16 cellular contexts compared by ENCODE assay signal in the genomic region with DNA sequence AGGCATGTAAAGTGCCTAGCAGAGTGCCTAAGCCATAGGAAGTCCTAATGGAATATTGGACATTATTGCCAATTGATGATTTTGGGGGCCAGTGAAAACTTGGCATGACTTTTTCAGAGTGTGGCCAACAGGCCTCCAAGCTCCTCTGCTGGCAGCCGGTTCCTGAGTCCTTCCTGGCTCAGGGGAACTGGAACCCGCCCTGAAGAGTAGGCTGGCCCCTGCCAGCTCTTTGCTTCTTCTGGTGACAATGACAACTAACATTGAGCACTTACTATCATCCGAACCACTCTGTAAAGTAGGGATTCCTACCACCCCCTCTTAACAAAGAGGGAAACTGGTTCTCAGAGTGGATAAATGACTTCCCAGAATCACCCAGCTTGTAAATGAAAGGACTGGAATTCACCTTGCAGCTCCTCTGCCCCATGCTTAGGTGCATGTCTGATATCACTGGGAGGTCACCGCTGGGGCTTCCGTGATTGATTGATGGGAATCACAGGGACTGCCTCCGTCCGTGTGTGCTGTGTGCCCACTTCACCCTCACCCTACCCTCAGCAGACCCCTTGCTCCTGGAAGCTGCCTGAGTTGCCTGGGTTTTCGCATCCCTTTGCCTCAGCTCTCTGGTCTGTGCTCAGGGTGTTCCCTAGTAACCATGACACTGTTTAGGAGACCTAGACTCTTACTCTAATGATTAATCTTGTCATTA. TPM values are rescaled to one million over a fixed set of nuclear protein-coding genes. Genes with fewer than 3 reads are reported as not detected.
DNase-seq lines count a peak whose midpoint lies in the region; ATAC-seq and TF ChIP-seq lines count a peak whose summit lies in the region.
"Had no signal": no experiment of that assay in that cellular context is flagged by ENCODE, and none has a peak within 500 bp of the region (broad histone marks: within the 10 kb centered on the region; RNA-seq: fewer than 3 reads in every experiment).

No MANE protein-coding gene starts in this region.

- no peak overlapping the region for H3K4me3 ChIP-seq in Panc1 (ENCODE audit: low read depth in 2 of 2, low read length in 2 of 2)
- H3K4me3 ChIP-seq: lung had no signal

- intact Hi-C loops in Calu3 (cut with micrococcal nuclease; ENCODE audit: unreplicated experiment), result loop anchor here (5.0 kb wide), 2 partner anchors 37 to 38 kb away; no protein-coding TSS in a partner anchor
- intact Hi-C loops in Panc1 (cut with micrococcal nuclease; ENCODE audit: unreplicated experiment), result no loop called here
- intact Hi-C loops in CD4-positive, alpha-beta T cell (cut with DNase I, micrococcal nuclease), result no loop called here

- CTCF ChIA-PET in Calu3 (lab: Charles Lee), result interaction anchor here (1.2 kb wide), 1 partner anchor 14 kb away, joined by 4 read pairs; no protein-coding TSS in a partner anchor
- CTCF ChIA-PET in Panc1 (lab: Charles Lee), result no interaction called here
- CTCF ChIA-PET in CD4-positive, alpha-beta T cell (lab: Charles Lee), result no interaction called here

- no peaks in the 10 kb centered on the region for H3K36me3 ChIP-seq in Panc1 (ENCODE audit: control insufficient read depth, insufficient read depth, low read length)

- in situ Hi-C loops in Panc1 (cut with HindIII; ENCODE audit: low pct_unique_long_range_greater_than_20kb, low sequenced_read_pairs), result no loop called here

- H3K9me3 ChIP-seq in Panc1 (ENCODE audit: control insufficient read depth, insufficient read depth, low read depth, low read length), result no peaks in the 10 kb centered on the region
- H3K9me3 ChIP-seq in CD4-positive, alpha-beta T cell (ENCODE audit: control insufficient read depth, low read length), result no peaks in the 10 kb centered on the region

- POLR2A ChIA-PET in Panc1 (lab: Charles Lee), result no interaction called here
- POLR2A ChIA-PET in CD4-positive, alpha-beta T cell (lab: Charles Lee), result no interaction called here

- BruUV-seq in Calu3 (replicated peaks; lab: Mats Ljungman, UMichigan) (no TSS peak), Panc1 (replicated peaks; lab: Mats Ljungman, UMichigan) (no TSS peak)

- DNase-seq in Calu3 (no peak), Panc1 (ENCODE audit: low read depth, low spot score) (no peak), foreskin keratinocyte (no peak), neural crest cell (ENCODE audit: low read depth, low spot score) (no peak), NCI-H1092 (lab: John Stamatoyannopoulos, UW) (no peak), Ammon's horn (ENCODE audit: low spot score) (no peak)
- DNase-seq in CD4-positive, alpha-beta T cell, result no peak
- DNase-seq: activated CD4-positive, alpha-beta T cell treated with anti-CD3 and anti-CD28 coated beads, Interleukin-2, amount 10 ng/mL, durations not matched to agents 7 days and 5 days; activated naive CD8-positive, alpha-beta T cell treated with anti-CD3 and anti-CD28 coated beads, Interleukin-2, amount 10 ng/mL, durations not matched to agents 7 days and 5 days; COR-L47; effector CD8-positive, alpha-beta T cell; naive thymus-derived CD4-positive, alpha-beta T cell; NCI-H2029 had no signal

- H3K36me3 Mint-ChIP-seq in Calu3 (ENCODE audit: insufficient read depth, unreplicated experiment) (peaks cover 18% of the 10 kb centered on the region), neural crest cell (ENCODE audit: low read depth) (peaks cover 27% of the 10 kb centered on the region)
- H3K36me3 Mint-ChIP-seq in CD4-positive, alpha-beta T cell (ENCODE audit: low read depth), result no peaks in the 10 kb centered on the region
- H3K36me3 Mint-ChIP-seq: activated naive CD8-positive, alpha-beta T cell treated with anti-CD3 and anti-CD28 coated beads, Interleukin-2, amount 10 ng/mL, durations not matched to agents 7 days and 5 days; IgD-negative memory B cell; naive thymus-derived CD4-positive, alpha-beta T cell had no signal

- H3K4me1 Mint-ChIP-seq in Calu3 (ENCODE audit: low read depth, unreplicated experiment) (peaks cover 39% of the 10 kb centered on the region), neural crest cell (peaks cover 20% of the 10 kb centered on the region)
- H3K4me1 Mint-ChIP-seq in CD4-positive, alpha-beta T cell (ENCODE audit: low read depth), result no peaks in the 10 kb centered on the region
- H3K4me1 Mint-ChIP-seq: IgD-negative memory B cell had no signal

- no peaks in the 10 kb centered on the region for H3K27me3 ChIP-seq in Panc1 (ENCODE audit: control insufficient read depth, insufficient read depth, low read length)
- H3K27me3 ChIP-seq in foreskin keratinocyte, result no peaks in the 10 kb centered on the region
- H3K27me3 ChIP-seq in CD4-positive, alpha-beta T cell (ENCODE audit: control insufficient read depth, insufficient read depth, low read length), result peaks cover 12% of the 10 kb centered on the region

- H3K27me3 Mint-ChIP-seq in Calu3 (ENCODE audit: unreplicated experiment), result no peaks in the 10 kb centered on the region
- H3K27me3 Mint-ChIP-seq in neural crest cell (ENCODE audit: low read depth), result no peaks in the 10 kb centered on the region
- H3K27me3 Mint-ChIP-seq in CD4-positive, alpha-beta T cell, result no peaks in the 10 kb centered on the region

- H3K9me3 Mint-ChIP-seq in Calu3 (ENCODE audit: low read depth, unreplicated experiment), result no peaks in the 10 kb centered on the region
- peaks cover 4% of the 10 kb centered on the region for H3K9me3 Mint-ChIP-seq in neural crest cell
- peaks cover 2% of the 10 kb centered on the region for H3K9me3 Mint-ChIP-seq in CD4-positive, alpha-beta T cell
- H3K9me3 Mint-ChIP-seq: activated CD4-positive, alpha-beta T cell treated with anti-CD3 and anti-CD28 coated beads, Interleukin-2, amount 10 ng/mL, durations not matched to agents 7 days and 5 days; activated naive CD8-positive, alpha-beta T cell treated with anti-CD3 and anti-CD28 coated beads, Interleukin-2, amount 10 ng/mL, durations not matched to agents 7 days and 5 days; IgD-negative memory B cell; naive thymus-derived CD4-positive, alpha-beta T cell had no signal

- ATAC-seq in Panc1, result 0 out of 2 replicates have a peak, but pooled peaks have one; percentile 34
- ATAC-seq in foreskin keratinocyte, result peak; percentile 1
- no peak for ATAC-seq in CD4-positive, alpha-beta T cell (ENCODE audit: poor library complexity)
- no peak for ATAC-seq in GM21367 (IDR thresholded peaks at IDR 0.05; ENCODE audit: unreplicated experiment)
- ATAC-seq: naive thymus-derived CD4-positive, alpha-beta T cell had no signal

- no peaks in the 10 kb centered on the region for H3K4me1 ChIP-seq in Panc1 (ENCODE audit: control insufficient read depth, insufficient read depth, low read length)
- H3K4me1 ChIP-seq in foreskin keratinocyte, result peaks cover 23% of the 10 kb centered on the region

- H3K4me3 Mint-ChIP-seq in Calu3 (ENCODE audit: low read depth, unreplicated experiment) (no peak overlapping the region), neural crest cell (no peak overlapping the region)
- H3K4me3 Mint-ChIP-seq in CD4-positive, alpha-beta T cell, result no peak overlapping the region
- H3K4me3 Mint-ChIP-seq: activated CD4-positive, alpha-beta T cell treated with anti-CD3 and anti-CD28 coated beads, Interleukin-2, amount 10 ng/mL, durations not matched to agents 7 days and 5 days; activated naive CD8-positive, alpha-beta T cell treated with anti-CD3 and anti-CD28 coated beads, Interleukin-2, amount 10 ng/mL, durations not matched to agents 7 days and 5 days; IgD-negative memory B cell; naive thymus-derived CD4-positive, alpha-beta T cell had no signal

- no peak overlapping the region for H3K27ac ChIP-seq in Panc1 (ENCODE audit: low read length)
- H3K27ac ChIP-seq in foreskin keratinocyte, result peak overlapping the region; percentile 94
- H3K27ac ChIP-seq in CD4-positive, alpha-beta T cell (ENCODE audit: low read depth, low read length), result no peak overlapping the region

- no peak for TF ChIP-seq CTCF in Calu3 (IDR thresholded peaks at IDR 0.05; ENCODE audit: unreplicated experiment)
- TF ChIP-seq CTCF in Panc1 (IDR thresholded peaks at IDR 0.05), result no peak
- TF ChIP-seq CTCF in foreskin keratinocyte (conservative IDR thresholded peaks at IDR 0.05), result no peak
- TF ChIP-seq CTCF in neural crest cell (conservative IDR thresholded peaks at IDR 0.05), result no peak
- no peak for TF ChIP-seq CTCF in CD4-positive, alpha-beta T cell (IDR thresholded peaks at IDR 0.05)

- H3K27ac Mint-ChIP-seq in Calu3 (ENCODE audit: unreplicated experiment), result peak overlapping the region; percentile 47
- H3K27ac Mint-ChIP-seq in neural crest cell (ENCODE audit: unreplicated experiment), result peak overlapping the region; percentile 24
- no peak overlapping the region for H3K27ac Mint-ChIP-seq in CD4-positive, alpha-beta T cell
- H3K27ac Mint-ChIP-seq: activated CD4-positive, alpha-beta T cell treated with anti-CD3 and anti-CD28 coated beads, Interleukin-2, amount 10 ng/mL, durations not matched to agents 7 days and 5 days; activated naive CD8-positive, alpha-beta T cell treated with anti-CD3 and anti-CD28 coated beads, Interleukin-2, amount 10 ng/mL, durations not matched to agents 7 days and 5 days; IgD-negative memory B cell; naive thymus-derived CD4-positive, alpha-beta T cell had no signal

RNA-seq across cellular contexts. Expression of a gene that starts 50.6 kb away (rescaled TPM):
- total RNA-seq in Calu3 (2022) (24.3 and 38.3 TPM in 2 replicates), Panc1 (2021; ENCODE audit: unreplicated experiment) (0.54 TPM), foreskin keratinocyte (0.78 and 0.81 TPM in 2 replicates), neural crest cell (74.8 and 76.1 TPM in 2 replicates)
- 0.85 TPM for polyA plus RNA-seq in Panc1 (2012; ENCODE audit: insufficient read length)
- 0.28 and 0.31 TPM in 2 replicates for polyA plus RNA-seq in foreskin keratinocyte
- not detected for total RNA-seq in CD4-positive, alpha-beta T cell
- total RNA-seq: activated naive CD8-positive, alpha-beta T cell treated with anti-CD3 and anti-CD28 coated beads, Interleukin-2, amount 10 ng/mL, durations not matched to agents 7 days and 5 days had no signal
- polyA plus RNA-seq: naive thymus-derived CD4-positive, alpha-beta T cell had no signal

Comparison
In these comparisons a context has a peak if more than half of its experiments do, and no peak if none do; other contexts are left out.
1. ATAC-seq: peak in Panc1 (single experiment) and foreskin keratinocyte (single experiment); none in CD4-positive, alpha-beta T cell (single experiment) and GM21367 (single experiment).
2. RNA of a gene that starts 50.6 kb away (total RNA-seq): 74.8 to 76.1 TPM in neural crest cell and 24.3 to 38.3 TPM in Calu3; 0.78 to 0.81 TPM in foreskin keratinocyte, 0.54 TPM in Panc1 (single experiment) and not detected in CD4-positive, alpha-beta T cell; every median in the first group is over 10 times any median in the second.